In genomic region chr14:90256354-90257131, GRCh38 we compare ENCODE assay signal across 8 cellular contexts.
DNase-seq lines count a peak whose midpoint lies in the region; ATAC-seq, FAIRE-seq and TF ChIP-seq lines count a peak whose summit lies in the region.

Gene PSMC1 (plus strand): TSS chr14:90256553. CDS start chr14:90256598, 45 bp downstream.

- TF ChIP-seq CTCF in Loucy (conservative IDR thresholded peaks at IDR 0.05; ENCODE audit: low read length) (no peak), nephron progenitor cell (IDR thresholded peaks at IDR 0.05) (no peak)

- no peaks in the 10 kb centered on the region for H3F3A ChIP-seq in Loucy (ENCODE audit: low read depth)

- H3K4me1 ChIP-seq in Loucy (ENCODE audit: insufficient read depth, low read length, poor library complexity, severe bottlenecking), result peaks cover 23% of the 10 kb centered on the region

- DNase-seq in EL (peak; percentile 92), H54 (ENCODE audit: insufficient read length, low spot score) (peak; percentile 98), fibroblast of the conjunctiva (ENCODE audit: low read depth) (peak; percentile 86), nephron progenitor cell (peak; percentile 78)
- peak; percentile 77 for DNase-seq in activated T-helper 9 cell treated with anti-CD3 and anti-CD28 coated beads, Interleukin-2, amount 50 U/mL, for 16 hours (ENCODE audit: low read depth)
- peak; percentile 84 to 93 for DNase-seq in stimulated activated naive CD8-positive, alpha-beta T cell treated with anti-CD3 and anti-CD28 coated beads, Interleukin-15, amount 100 ng/mL, for 72 hours

- H3K4me1 Mint-ChIP-seq in nephron progenitor cell, result peaks cover 30% of the 10 kb centered on the region
- H3K4me1 Mint-ChIP-seq in stimulated activated naive CD8-positive, alpha-beta T cell treated with anti-CD3 and anti-CD28 coated beads, Interleukin-15, amount 100 ng/mL, for 72 hours, result peaks cover 32% of the 10 kb centered on the region

- H4K20me1 ChIP-seq in Loucy (ENCODE audit: insufficient read depth, low read length, poor library complexity, severe bottlenecking), result peaks cover 31% of the 10 kb centered on the region

- peaks cover 36% of the 10 kb centered on the region for H3K27me3 ChIP-seq in Loucy (ENCODE audit: insufficient read depth, low read length, poor library complexity, severe bottlenecking)

- peak; percentile 88 for FAIRE-seq in H54 (lab: Jason Lieb, UNC)

- H3K9me2 ChIP-seq in Loucy (replicated peaks; ENCODE audit: low read depth, low read length), result no peaks in the 10 kb centered on the region

- peak within 1 kb of the TSS; percentile 99 for H3K9ac ChIP-seq in Loucy (ENCODE audit: low read depth, low read length, poor library complexity, severe bottlenecking)

- peak; percentile 99 for ATAC-seq in stimulated activated naive CD8-positive, alpha-beta T cell treated with anti-CD3 and anti-CD28 coated beads, Interleukin-15, amount 100 ng/mL, for 72 hours

- H3K36me3 ChIP-seq in Loucy (ENCODE audit: insufficient read depth, low read length), result peaks cover 14% of the 10 kb centered on the region

- no peaks in the 10 kb centered on the region for H3K9me3 ChIP-seq in Loucy (ENCODE audit: insufficient read depth, low read depth, low read length)

- peak within 1 kb of the TSS; percentile 74 for H3K4me2 ChIP-seq in Loucy (ENCODE audit: low read depth, low read length, poor library complexity, severe bottlenecking)

- H2AFZ ChIP-seq in Loucy (ENCODE audit: low read length), result peak within 1 kb of the TSS; percentile 83

- H3K4me3 ChIP-seq in Loucy (ENCODE audit: low read length, poor library complexity, severe bottlenecking), result peak within 1 kb of the TSS; percentile 98

- TF ChIP-seq POLR2A in H54 (IDR thresholded peaks at IDR 0.05; ENCODE audit: low read depth, low read length) (peak; percentile 84), Raji (IDR thresholded peaks at IDR 0.05; ENCODE audit: insufficient read depth, low read depth, low read length) (peak; percentile 78)

- peaks cover 37% of the 10 kb centered on the region for H3K79me2 ChIP-seq in Loucy (ENCODE audit: insufficient read depth, low read length)

- H3K9me3 Mint-ChIP-seq in nephron progenitor cell, result peaks cover 10% of the 10 kb centered on the region
- no peaks in the 10 kb centered on the region for H3K9me3 Mint-ChIP-seq in stimulated activated naive CD8-positive, alpha-beta T cell treated with anti-CD3 and anti-CD28 coated beads, Interleukin-15, amount 100 ng/mL, for 72 hours

- peak within 1 kb of the TSS; percentile 95 for H3K27ac Mint-ChIP-seq in nephron progenitor cell
- peak within 1 kb of the TSS; percentile 99 to 100 for H3K27ac Mint-ChIP-seq in stimulated activated naive CD8-positive, alpha-beta T cell treated with anti-CD3 and anti-CD28 coated beads, Interleukin-15, amount 100 ng/mL, for 72 hours

- H3K27me3 Mint-ChIP-seq in nephron progenitor cell (ENCODE audit: low read depth, poor library complexity), result peaks cover 39% of the 10 kb centered on the region
- H3K27me3 Mint-ChIP-seq in stimulated activated naive CD8-positive, alpha-beta T cell treated with anti-CD3 and anti-CD28 coated beads, Interleukin-15, amount 100 ng/mL, for 72 hours, result no peaks in the 10 kb centered on the region

- H3K36me3 Mint-ChIP-seq in nephron progenitor cell (ENCODE audit: low read depth), result peaks cover 42% of the 10 kb centered on the region

- peak within 1 kb of the TSS; percentile 99 for H3K4me3 Mint-ChIP-seq in nephron progenitor cell
- peak within 1 kb of the TSS; percentile 98 to 99 for H3K4me3 Mint-ChIP-seq in stimulated activated naive CD8-positive, alpha-beta T cell treated with anti-CD3 and anti-CD28 coated beads, Interleukin-15, amount 100 ng/mL, for 72 hours

Comparison
In these comparisons a context has a peak if more than half of its experiments do, and no peak if none do; other contexts are left out.
1. Peak in every context shown above with its lines: DNase-seq, ATAC-seq and H3K4me3 ChIP-seq.